1 cellular context compared by ENCODE assay signal in the genomic region with DNA sequence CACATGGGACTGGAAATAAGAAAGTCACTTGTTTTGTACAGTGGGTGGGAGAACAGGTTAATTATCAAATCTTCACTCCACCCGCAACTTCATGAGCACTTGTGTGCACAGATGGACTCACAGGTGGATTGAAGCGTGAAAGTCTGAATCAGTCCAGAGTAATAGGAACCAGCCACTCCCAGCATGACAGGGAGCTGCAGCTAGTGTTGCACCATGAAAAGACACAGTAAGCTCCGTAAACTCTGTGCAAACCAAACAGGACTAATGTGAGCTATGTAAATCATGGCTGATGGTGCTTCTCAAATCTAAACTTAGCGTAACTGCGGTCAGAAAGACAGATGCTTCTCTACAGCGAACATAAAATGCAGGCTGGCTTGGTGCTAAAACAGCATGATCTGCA.
TF ChIP-seq lines count a peak whose summit lies in the region.

No MANE protein-coding gene starts in this region.

TF ChIP-seq in GM23338, 12 proteins besides CTCF, POLR2A, EP300 and RAD21 (continued from another document):
- TF ChIP-seq, protein P1, sequence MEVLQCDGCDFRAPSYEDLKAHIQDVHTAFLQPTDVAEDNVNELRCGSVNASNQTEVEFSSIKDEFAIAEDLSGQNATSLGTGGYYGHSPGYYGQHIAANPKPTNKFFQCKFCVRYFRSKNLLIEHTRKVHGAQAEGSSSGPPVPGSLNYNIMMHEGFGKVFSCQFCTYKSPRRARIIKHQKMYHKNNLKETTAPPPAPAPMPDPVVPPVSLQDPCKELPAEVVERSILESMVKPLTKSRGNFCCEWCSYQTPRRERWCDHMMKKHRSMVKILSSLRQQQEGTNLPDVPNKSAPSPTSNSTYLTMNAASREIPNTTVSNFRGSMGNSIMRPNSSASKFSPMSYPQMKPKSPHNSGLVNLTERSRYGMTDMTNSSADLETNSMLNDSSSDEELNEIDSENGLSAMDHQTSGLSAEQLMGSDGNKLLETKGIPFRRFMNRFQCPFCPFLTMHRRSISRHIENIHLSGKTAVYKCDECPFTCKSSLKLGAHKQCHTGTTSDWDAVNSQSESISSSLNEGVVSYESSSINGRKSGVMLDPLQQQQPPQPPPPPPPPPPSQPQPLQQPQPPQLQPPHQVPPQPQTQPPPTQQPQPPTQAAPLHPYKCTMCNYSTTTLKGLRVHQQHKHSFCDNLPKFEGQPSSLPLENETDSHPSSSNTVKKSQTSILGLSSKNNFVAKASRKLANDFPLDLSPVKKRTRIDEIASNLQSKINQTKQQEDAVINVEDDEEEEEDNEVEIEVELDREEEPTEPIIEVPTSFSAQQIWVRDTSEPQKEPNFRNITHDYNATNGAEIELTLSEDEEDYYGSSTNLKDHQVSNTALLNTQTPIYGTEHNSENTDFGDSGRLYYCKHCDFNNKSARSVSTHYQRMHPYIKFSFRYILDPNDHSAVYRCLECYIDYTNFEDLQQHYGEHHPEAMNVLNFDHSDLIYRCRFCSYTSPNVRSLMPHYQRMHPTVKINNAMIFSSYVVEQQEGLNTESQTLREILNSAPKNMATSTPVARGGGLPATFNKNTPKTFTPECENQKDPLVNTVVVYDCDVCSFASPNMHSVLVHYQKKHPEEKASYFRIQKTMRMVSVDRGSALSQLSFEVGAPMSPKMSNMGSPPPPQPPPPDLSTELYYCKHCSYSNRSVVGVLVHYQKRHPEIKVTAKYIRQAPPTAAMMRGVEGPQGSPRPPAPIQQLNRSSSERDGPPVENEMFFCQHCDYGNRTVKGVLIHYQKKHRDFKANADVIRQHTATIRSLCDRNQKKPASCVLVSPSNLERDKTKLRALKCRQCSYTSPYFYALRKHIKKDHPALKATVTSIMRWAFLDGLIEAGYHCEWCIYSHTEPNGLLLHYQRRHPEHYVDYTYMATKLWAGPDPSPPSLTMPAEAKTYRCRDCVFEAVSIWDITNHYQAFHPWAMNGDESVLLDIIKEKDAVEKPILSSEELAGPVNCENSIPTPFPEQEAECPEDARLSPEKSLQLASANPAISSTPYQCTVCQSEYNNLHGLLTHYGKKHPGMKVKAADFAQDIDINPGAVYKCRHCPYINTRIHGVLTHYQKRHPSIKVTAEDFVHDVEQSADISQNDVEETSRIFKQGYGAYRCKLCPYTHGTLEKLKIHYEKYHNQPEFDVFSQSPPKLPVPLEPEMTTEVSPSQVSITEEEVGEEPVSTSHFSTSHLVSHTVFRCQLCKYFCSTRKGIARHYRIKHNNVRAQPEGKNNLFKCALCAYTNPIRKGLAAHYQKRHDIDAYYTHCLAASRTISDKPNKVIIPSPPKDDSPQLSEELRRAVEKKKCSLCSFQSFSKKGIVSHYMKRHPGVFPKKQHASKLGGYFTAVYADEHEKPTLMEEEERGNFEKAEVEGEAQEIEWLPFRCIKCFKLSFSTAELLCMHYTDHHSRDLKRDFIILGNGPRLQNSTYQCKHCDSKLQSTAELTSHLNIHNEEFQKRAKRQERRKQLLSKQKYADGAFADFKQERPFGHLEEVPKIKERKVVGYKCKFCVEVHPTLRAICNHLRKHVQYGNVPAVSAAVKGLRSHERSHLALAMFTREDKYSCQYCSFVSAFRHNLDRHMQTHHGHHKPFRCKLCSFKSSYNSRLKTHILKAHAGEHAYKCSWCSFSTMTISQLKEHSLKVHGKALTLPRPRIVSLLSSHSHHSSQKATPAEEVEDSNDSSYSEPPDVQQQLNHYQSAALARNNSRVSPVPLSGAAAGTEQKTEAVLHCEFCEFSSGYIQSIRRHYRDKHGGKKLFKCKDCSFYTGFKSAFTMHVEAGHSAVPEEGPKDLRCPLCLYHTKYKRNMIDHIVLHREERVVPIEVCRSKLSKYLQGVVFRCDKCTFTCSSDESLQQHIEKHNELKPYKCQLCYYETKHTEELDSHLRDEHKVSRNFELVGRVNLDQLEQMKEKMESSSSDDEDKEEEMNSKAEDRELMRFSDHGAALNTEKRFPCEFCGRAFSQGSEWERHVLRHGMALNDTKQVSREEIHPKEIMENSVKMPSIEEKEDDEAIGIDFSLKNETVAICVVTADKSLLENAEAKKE (CRISPR knock-in tag; IDR thresholded peaks at IDR 0.05) = no peak
- TF ChIP-seq ZNF331 (CRISPR knock-in tag; IDR thresholded peaks at IDR 0.05; ENCODE audit: low read depth) = no peak
- TF ChIP-seq, protein P2, sequence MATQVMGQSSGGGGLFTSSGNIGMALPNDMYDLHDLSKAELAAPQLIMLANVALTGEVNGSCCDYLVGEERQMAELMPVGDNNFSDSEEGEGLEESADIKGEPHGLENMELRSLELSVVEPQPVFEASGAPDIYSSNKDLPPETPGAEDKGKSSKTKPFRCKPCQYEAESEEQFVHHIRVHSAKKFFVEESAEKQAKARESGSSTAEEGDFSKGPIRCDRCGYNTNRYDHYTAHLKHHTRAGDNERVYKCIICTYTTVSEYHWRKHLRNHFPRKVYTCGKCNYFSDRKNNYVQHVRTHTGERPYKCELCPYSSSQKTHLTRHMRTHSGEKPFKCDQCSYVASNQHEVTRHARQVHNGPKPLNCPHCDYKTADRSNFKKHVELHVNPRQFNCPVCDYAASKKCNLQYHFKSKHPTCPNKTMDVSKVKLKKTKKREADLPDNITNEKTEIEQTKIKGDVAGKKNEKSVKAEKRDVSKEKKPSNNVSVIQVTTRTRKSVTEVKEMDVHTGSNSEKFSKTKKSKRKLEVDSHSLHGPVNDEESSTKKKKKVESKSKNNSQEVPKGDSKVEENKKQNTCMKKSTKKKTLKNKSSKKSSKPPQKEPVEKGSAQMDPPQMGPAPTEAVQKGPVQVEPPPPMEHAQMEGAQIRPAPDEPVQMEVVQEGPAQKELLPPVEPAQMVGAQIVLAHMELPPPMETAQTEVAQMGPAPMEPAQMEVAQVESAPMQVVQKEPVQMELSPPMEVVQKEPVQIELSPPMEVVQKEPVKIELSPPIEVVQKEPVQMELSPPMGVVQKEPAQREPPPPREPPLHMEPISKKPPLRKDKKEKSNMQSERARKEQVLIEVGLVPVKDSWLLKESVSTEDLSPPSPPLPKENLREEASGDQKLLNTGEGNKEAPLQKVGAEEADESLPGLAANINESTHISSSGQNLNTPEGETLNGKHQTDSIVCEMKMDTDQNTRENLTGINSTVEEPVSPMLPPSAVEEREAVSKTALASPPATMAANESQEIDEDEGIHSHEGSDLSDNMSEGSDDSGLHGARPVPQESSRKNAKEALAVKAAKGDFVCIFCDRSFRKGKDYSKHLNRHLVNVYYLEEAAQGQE (IDR thresholded peaks at IDR 0.05; ENCODE audit: unreplicated experiment) = no peak
- TF ChIP-seq POLR2AphosphoS5 (IDR thresholded peaks at IDR 0.05; ENCODE audit: low read depth) = no peak
- TF ChIP-seq CREB1 (CRISPR knock-in tag; IDR thresholded peaks at IDR 0.05; ENCODE audit: low read depth) = no peak
